ENCODE assay signal across 19 cellular contexts in the genomic region with DNA sequence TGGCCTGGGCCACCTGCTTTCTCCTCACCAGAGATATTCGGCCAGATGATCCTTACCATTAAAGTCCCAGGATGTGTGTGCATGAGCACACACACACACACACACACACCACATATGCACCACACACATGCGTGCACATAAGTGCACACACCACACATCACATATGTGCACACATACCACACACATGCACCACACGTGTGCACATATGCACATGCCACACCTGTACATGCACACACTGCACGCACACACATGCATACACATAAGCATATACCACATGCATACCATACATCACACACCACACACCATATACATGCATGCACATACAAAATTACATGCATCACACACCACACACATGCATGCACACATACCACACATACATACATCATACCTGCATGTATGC. TPM values are rescaled to one million over a fixed set of nuclear protein-coding genes. Genes with fewer than 3 reads are reported as not detected.
DNase-seq lines count a peak whose midpoint lies in the region; ATAC-seq and TF ChIP-seq lines count a peak whose summit lies in the region.
"Had no signal": no experiment of that assay in that cellular context is flagged by ENCODE, and none has a peak within 500 bp of the region (broad histone marks: within the 10 kb centered on the region; RNA-seq: fewer than 3 reads in every experiment).

No MANE protein-coding gene starts in this region.

- H3K9me3 ChIP-seq in SK-N-SH (no peaks in the 10 kb centered on the region), Karpas-422 (ENCODE audit: low read length) (no peaks in the 10 kb centered on the region), fibroblast of lung (ENCODE audit: control insufficient read depth, insufficient read depth, low read depth, low read length) (no peaks in the 10 kb centered on the region), trophoblast cell (ENCODE audit: insufficient read depth, low read depth, low read length) (peaks cover 4% of the 10 kb centered on the region)
- H3K9me3 ChIP-seq: Peyer's patch, sigmoid colon, SJCRH30 had no signal

- H3K36me3 ChIP-seq in SK-N-SH (replicated peaks in 1 of 2; ENCODE audit: control insufficient read depth in 1 of 2, insufficient read depth in 2 of 2, low read length in 1 of 2) (no peaks in the 10 kb centered on the region), Karpas-422 (ENCODE audit: insufficient read depth, low read length) (no peaks in the 10 kb centered on the region), fibroblast of lung (ENCODE audit: control insufficient read depth, insufficient read depth, low read length) (no peaks in the 10 kb centered on the region), trophoblast cell (ENCODE audit: control insufficient read depth in 1 of 2, insufficient read depth in 2 of 2, low read length in 2 of 2) (peaks cover 0 to 3% of the 10 kb centered on the region in 2 experiments)
- H3K36me3 ChIP-seq: Peyer's patch, sigmoid colon, SJCRH30 had no signal

- no peaks in the 10 kb centered on the region for H3K9me2 ChIP-seq in SK-N-SH
- no peaks in the 10 kb centered on the region for H3K9me2 ChIP-seq in Karpas-422 (replicated peaks; ENCODE audit: insufficient read depth, low read length)

- peaks cover 40 to 42% of the 10 kb centered on the region in 2 experiments for H3K4me1 ChIP-seq in SK-N-SH (ENCODE audit: control insufficient read depth in 1 of 2, insufficient read depth in 2 of 2, low read depth in 1 of 2, low read length in 1 of 2)
- peaks cover 12% of the 10 kb centered on the region for H3K4me1 ChIP-seq in Karpas-422 (ENCODE audit: low read length)
- peaks cover 26% of the 10 kb centered on the region for H3K4me1 ChIP-seq in fibroblast of lung (ENCODE audit: control insufficient read depth, extremely low read depth, insufficient read depth, low read length)
- H3K4me1 ChIP-seq in trophoblast cell (ENCODE audit: control insufficient read depth in 1 of 2, insufficient read depth in 2 of 2, low read length in 2 of 2), result peaks cover 27 to 29% of the 10 kb centered on the region in 2 experiments

- CTCF ChIA-PET in SK-N-SH (lab: Yijun Ruan, JAX), result interaction anchor here (0.6 to 8.7 kb wide), 8 partner anchors 10 to 1282 kb away, joined by 3 to 65 read pairs (median 3); no protein-coding TSS in a partner anchor

- ATAC-seq in SK-N-SH treated with all-trans-retinoic acid at 6 μM for 48 hours, result no peak
- ATAC-seq: activated naive CD4-positive, alpha-beta T cell treated with anti-CD3 and anti-CD28 coated beads, Interleukin-2, amount 50 U/mL, for 72 hours; K562; natural killer cell treated with Interleukin-12 subunit alpha and Interleukin-12 subunit beta and Interleukin-15 and Interleukin-18, amount 100 ng/mL, for 72 hours had no signal

- no peak overlapping the region for H3K4ac ChIP-seq in trophoblast cell (ENCODE audit: low read depth, low read length)

- no peak overlapping the region for H3K23ac ChIP-seq in trophoblast cell (ENCODE audit: low read length)

- no peak overlapping the region for H2AK5ac ChIP-seq in trophoblast cell (ENCODE audit: low read length)

- no peak overlapping the region for H3K18ac ChIP-seq in trophoblast cell (ENCODE audit: low read length)

- TF ChIP-seq RAD21 in SK-N-SH (IDR thresholded peaks at IDR 0.05; ENCODE audit: low read length), result no peak

- H3F3A ChIP-seq in SK-N-SH (replicated peaks; ENCODE audit: insufficient read depth), result peaks cover 42% of the 10 kb centered on the region

- no peak overlapping the region for H2BK120ac ChIP-seq in trophoblast cell (ENCODE audit: insufficient read depth, low read length, poor library complexity)

- no peak overlapping the region for H4K12ac ChIP-seq in trophoblast cell (ENCODE audit: low read depth, low read length)

- no peak for TF ChIP-seq CTCF in SK-N-SH (IDR thresholded peaks at IDR 0.05)
- TF ChIP-seq CTCF in fibroblast of lung (conservative IDR thresholded peaks at IDR 0.05 in 1 of 2, IDR thresholded peaks at IDR 0.05 in 1 of 2; ENCODE audit: low read depth in 1 of 2, low read length in 2 of 2), result no peak

- POLR2A ChIA-PET in SK-N-SH (lab: Yijun Ruan, JAX), result interaction anchor here (1.0 kb wide), 1 partner anchor 18 kb away, joined by 4 read pairs; no protein-coding TSS in a partner anchor

- peaks cover 3% of the 10 kb centered on the region for H3K79me1 ChIP-seq in trophoblast cell (ENCODE audit: low read length)

- H4K20me1 ChIP-seq in SK-N-SH (ENCODE audit: insufficient read depth) (no peaks in the 10 kb centered on the region), Karpas-422 (ENCODE audit: insufficient read depth, low read depth, low read length) (no peaks in the 10 kb centered on the region), fibroblast of lung (ENCODE audit: control insufficient read depth, extremely low read depth, insufficient read depth, low read length) (no peaks in the 10 kb centered on the region)

- H2AFZ ChIP-seq in SK-N-SH (ENCODE audit: low read depth) (no peak overlapping the region), Karpas-422 (ENCODE audit: low read length) (no peak overlapping the region), fibroblast of lung (ENCODE audit: low read length) (no peak overlapping the region), trophoblast cell (ENCODE audit: insufficient read depth, low read length, poor library complexity) (no peak overlapping the region)

- no peaks in the 10 kb centered on the region for H3K79me2 ChIP-seq in SK-N-SH (ENCODE audit: insufficient read depth)
- no peaks in the 10 kb centered on the region for H3K79me2 ChIP-seq in Karpas-422 (ENCODE audit: low read length)
- no peaks in the 10 kb centered on the region for H3K79me2 ChIP-seq in fibroblast of lung (ENCODE audit: control insufficient read depth, insufficient read depth, low read length)
- no peaks in the 10 kb centered on the region for H3K79me2 ChIP-seq in trophoblast cell (ENCODE audit: control insufficient read depth, insufficient read depth, low read length, poor library complexity)

- H3K27me3 ChIP-seq in SK-N-SH (ENCODE audit: insufficient read depth), result no peaks in the 10 kb centered on the region
- no peaks in the 10 kb centered on the region for H3K27me3 ChIP-seq in Karpas-422 (ENCODE audit: low read length)
- no peaks in the 10 kb centered on the region for H3K27me3 ChIP-seq in fibroblast of lung (ENCODE audit: control insufficient read depth, insufficient read depth, low read length)
- no peaks in the 10 kb centered on the region for H3K27me3 ChIP-seq in trophoblast cell (ENCODE audit: insufficient read depth, low read length)
- H3K27me3 ChIP-seq: Peyer's patch, sigmoid colon, SJCRH30 had no signal

- H3K4me2 ChIP-seq in SK-N-SH (peak overlapping the region; percentile 41; the same call in 1 of the 2 replicates), Karpas-422 (ENCODE audit: low read depth, low read length, poor library complexity, severe bottlenecking) (peak overlapping the region; percentile 7), fibroblast of lung (ENCODE audit: extremely low read depth, insufficient read depth, low read length) (peak overlapping the region; percentile 1), trophoblast cell (ENCODE audit: low read length) (no peak overlapping the region)

- no peak overlapping the region for H3K4me3 ChIP-seq in SK-N-SH (ENCODE audit: low read depth in 2 of 2, low read length in 1 of 2)
- H3K4me3 ChIP-seq in Karpas-422 (ENCODE audit: low read length), result no peak overlapping the region
- no peak overlapping the region for H3K4me3 ChIP-seq in fibroblast of lung (replicated peaks in 1 of 4; ENCODE audit: control extremely low read depth in 1 of 4, insufficient read depth in 1 of 4, low read depth in 3 of 4, low read length in 4 of 4)
- peak overlapping the region; percentile 15 for H3K4me3 ChIP-seq in trophoblast cell (ENCODE audit: low read depth, low read length)
- H3K4me3 ChIP-seq: K562, Peyer's patch, sigmoid colon, SJCRH30 had no signal

- H3K9ac ChIP-seq in SK-N-SH (no peak overlapping the region), Karpas-422 (ENCODE audit: low read length) (no peak overlapping the region), fibroblast of lung (ENCODE audit: insufficient read depth, low read length) (no peak overlapping the region), trophoblast cell (ENCODE audit: low read length) (no peak overlapping the region)

- H4K91ac ChIP-seq in trophoblast cell (ENCODE audit: low read depth, low read length), result no peak overlapping the region

- peak overlapping the region; percentile 77 to 89; a peak in 3 of 4 replicates for H3K27ac ChIP-seq in SK-N-SH (ENCODE audit: low read depth in 2 of 2, low read length in 1 of 2)
- H3K27ac ChIP-seq in Karpas-422 (ENCODE audit: low read length), result no peak overlapping the region
- H3K27ac ChIP-seq in fibroblast of lung (ENCODE audit: insufficient read depth, low read length), result no peak overlapping the region
- no peak overlapping the region for H3K27ac ChIP-seq in trophoblast cell (ENCODE audit: low read depth, low read length)
- H3K27ac ChIP-seq: 22Rv1, Peyer's patch, SJCRH30 had no signal

- H3K14ac ChIP-seq in trophoblast cell (ENCODE audit: low read length), result no peak overlapping the region

- DNase-seq in SK-N-SH (no peak), Karpas-422 (no peak), fibroblast of lung (ENCODE audit: low read depth in 2 of 2) (no peak), trophoblast cell (no peak), HUDEP-2 (lab: John Stamatoyannopoulos, UW; ENCODE audit: unreplicated experiment in 76 of 76) (no peak), T-helper 1 cell (no peak), T-helper 2 cell (no peak)
- DNase-seq: activated T-cell treated with anti-CD3 and anti-CD28 coated beads for 4 hours; CD4-positive, CD25-positive, alpha-beta regulatory T cell; central memory CD4-positive, alpha-beta T cell; Peyer's patch; sigmoid colon; stimulated activated naive CD4-positive, alpha-beta T cell had no signal

- H2BK12ac ChIP-seq in trophoblast cell (ENCODE audit: low read length), result no peak overlapping the region

- WGBS in SK-N-SH (ENCODE audit: low lambda C conversion rate), result 83% methylated on average over 4 of the region's 4 CpGs
- no CpG with 5 or more reads among the region's 4 CpGs for WGBS in trophoblast cell (ENCODE audit: extremely low coverage, insufficient coverage, insufficient read length)

- no peak overlapping the region for H4K8ac ChIP-seq in trophoblast cell (ENCODE audit: low read depth, low read length)

- no peak for TF ChIP-seq EP300 in SK-N-SH (IDR thresholded peaks at IDR 0.05; ENCODE audit: borderline replicate concordance in 1 of 2, low read depth in 1 of 2, low read length in 1 of 2)

- H2BK5ac ChIP-seq in trophoblast cell (ENCODE audit: low read depth, low read length, poor library complexity), result no peak overlapping the region

TF ChIP-seq in SK-N-SH, 30 proteins besides CTCF, POLR2A, EP300 and RAD21 (continues in another document):
- no peak for TF ChIP-seq NRF1 (IDR thresholded peaks at IDR 0.05; ENCODE audit: low read depth, low read length)

RNA-seq across cellular contexts. Expression of gene RPL37A, which starts 38.7 kb away (rescaled TPM):
- polyA plus RNA-seq in SK-N-SH (2012; rRNA removed), result 2,018 and 3,014 TPM in 2 replicates
- 1,664 and 2,199 TPM in 2 replicates for polyA plus RNA-seq in SK-N-SH (2012; cell fraction: cytosol; rRNA removed)
- 828 and 1,169 TPM in 2 replicates for polyA plus RNA-seq in SK-N-SH (2012; cell fraction: nucleus; rRNA removed)
- total RNA-seq in Karpas-422 (2014; rRNA removed; shearing (Covaris generic); ENCODE audit: low replicate concordance), result 5,590 and 7,287 TPM in 2 replicates
- total RNA-seq in fibroblast of lung, result 3,233 and 3,423 TPM in 2 replicates
- polyA plus RNA-seq in fibroblast of lung, result 1,592 and 1,688 TPM in 2 replicates
- 5,148 and 5,420 TPM in 2 replicates for polyA plus RNA-seq in fibroblast of lung (2012)
- polyA minus RNA-seq in fibroblast of lung (ENCODE audit: low replicate concordance), result 265 and 436 TPM in 2 replicates
- 7,266 and 7,276 TPM in 2 replicates for polyA plus RNA-seq in trophoblast cell (2013)

Comparison
In these comparisons a context has a peak if more than half of its experiments do, and no peak if none do; other contexts are left out.
1. H3K27ac ChIP-seq: peak in SK-N-SH (2 of 2); none in Karpas-422 (single experiment), fibroblast of lung (single experiment) and trophoblast cell (single experiment).